In genomic region chr15:100448481-100448880, GRCh38 we compare ENCODE assay signal across 20 cellular contexts.
DNase-seq lines count a peak whose midpoint lies in the region; ATAC-seq and TF ChIP-seq lines count a peak whose summit lies in the region.
"Had no signal": no experiment of that assay in that cellular context is flagged by ENCODE, and none has a peak within 500 bp of the region (broad histone marks: within the 10 kb centered on the region; RNA-seq: fewer than 3 reads in every experiment).

No MANE protein-coding gene starts in this region.

- no peaks in the 10 kb centered on the region for H3K36me3 Mint-ChIP-seq in neural progenitor cell

- H3K4me3 ChIP-seq in NT2/D1 (ENCODE audit: insufficient read length, low read depth) (no peak overlapping the region), neural progenitor cell (no peak overlapping the region)
- H3K4me3 ChIP-seq: HAP-1 had no signal

- no peak overlapping the region for H2AFZ ChIP-seq in neural progenitor cell (replicated peaks)

- H3K36me3 ChIP-seq in NT2/D1 (ENCODE audit: insufficient read depth, insufficient read length, low read length) (no peaks in the 10 kb centered on the region), neural progenitor cell (no peaks in the 10 kb centered on the region)
- H3K36me3 ChIP-seq: BE2C, HAP-1 had no signal

- no peaks in the 10 kb centered on the region for H3K4me1 ChIP-seq in NT2/D1 (ENCODE audit: insufficient read depth, insufficient read length)
- no peaks in the 10 kb centered on the region for H3K4me1 ChIP-seq in neural progenitor cell
- H3K4me1 ChIP-seq: BE2C, HAP-1 had no signal

- H4K20me1 ChIP-seq in neural progenitor cell (ENCODE audit: low read depth) = no peaks in the 10 kb centered on the region

- DNase-seq in NT2/D1 (ENCODE audit: low read depth, low spot score) = peak; percentile 39
- DNase-seq in neural progenitor cell (ENCODE audit: low spot score) = peak; percentile 8
- no peak for DNase-seq in NCI-H1417 treated with DMSO at 0.1 percent for 48 hours (lab: John Stamatoyannopoulos, UW)
- no peak for DNase-seq in NCI-H524 (lab: John Stamatoyannopoulos, UW)
- DNase-seq: ACHN; BE2C; C1 segment of cervical spinal cord; CD4-positive, CD25-positive, alpha-beta regulatory T cell; CD8-positive, alpha-beta memory T cell; COR-L47; DMS 273 treated with DMSO at 0.1 percent for 48 hours; DMS53; GDM1; GOT3; KBM-7 had no signal

- H3K4me1 Mint-ChIP-seq in neural progenitor cell = peaks cover 9% of the 10 kb centered on the region
- H3K4me1 Mint-ChIP-seq: CD4-positive, CD25-positive, alpha-beta regulatory T cell; CD8-positive, alpha-beta memory T cell; IgD-negative memory B cell had no signal

- peaks cover 3% of the 10 kb centered on the region for H3K27me3 Mint-ChIP-seq in neural progenitor cell (ENCODE audit: insufficient read depth, low read depth)

- H3K9ac ChIP-seq in NT2/D1 (ENCODE audit: insufficient read length, low read depth) = no peak overlapping the region
- no peak overlapping the region for H3K9ac ChIP-seq in neural progenitor cell

- H3K4me2 ChIP-seq in neural progenitor cell = no peak overlapping the region

- H3K27me3 ChIP-seq in NT2/D1 (ENCODE audit: insufficient read depth, insufficient read length) (no peaks in the 10 kb centered on the region), neural progenitor cell (no peaks in the 10 kb centered on the region)
- H3K27me3 ChIP-seq: BE2C had no signal

- H3K79me2 ChIP-seq in neural progenitor cell (ENCODE audit: low read depth) = no peaks in the 10 kb centered on the region

- H3K27ac Mint-ChIP-seq in neural progenitor cell = no peak overlapping the region
- H3K27ac Mint-ChIP-seq: CD8-positive, alpha-beta memory T cell; IgD-negative memory B cell had no signal

- no peaks in the 10 kb centered on the region for H3F3A ChIP-seq in neural progenitor cell (ENCODE audit: low read depth)

- H3K4me3 Mint-ChIP-seq in neural progenitor cell = no peak overlapping the region
- H3K4me3 Mint-ChIP-seq: CD4-positive, CD25-positive, alpha-beta regulatory T cell; CD8-positive, alpha-beta memory T cell; IgD-negative memory B cell had no signal

- H3K27ac ChIP-seq in neural progenitor cell = no peak overlapping the region

- peaks cover 12% of the 10 kb centered on the region for H3K9me3 ChIP-seq in NT2/D1 (ENCODE audit: insufficient read depth, low read length)
- no peaks in the 10 kb centered on the region for H3K9me3 ChIP-seq in neural progenitor cell (ENCODE audit: low read depth)
- H3K9me3 ChIP-seq: BE2C, HAP-1 had no signal

- no peak for TF ChIP-seq CTCF in neural progenitor cell (IDR thresholded peaks at IDR 0.05)

- ATAC-seq in esophagus mucosa = peak; percentile 8
- no peak for ATAC-seq in HG03280 (IDR thresholded peaks at IDR 0.05; ENCODE audit: unreplicated experiment)
- ATAC-seq: HepG2 had no signal

- H3K9me3 Mint-ChIP-seq in neural progenitor cell = peaks cover 13% of the 10 kb centered on the region

Comparison
In these comparisons a context has a peak if more than half of its experiments do, and no peak if none do; other contexts are left out.
1. DNase-seq: peak in NT2/D1 (single experiment) and neural progenitor cell (single experiment); none in NCI-H1417 treated with DMSO at 0.1 percent for 48 hours (single experiment) and NCI-H524 (0 of 2).